Comparison of ENCODE assay signal across 1 cellular context in the genomic region with DNA sequence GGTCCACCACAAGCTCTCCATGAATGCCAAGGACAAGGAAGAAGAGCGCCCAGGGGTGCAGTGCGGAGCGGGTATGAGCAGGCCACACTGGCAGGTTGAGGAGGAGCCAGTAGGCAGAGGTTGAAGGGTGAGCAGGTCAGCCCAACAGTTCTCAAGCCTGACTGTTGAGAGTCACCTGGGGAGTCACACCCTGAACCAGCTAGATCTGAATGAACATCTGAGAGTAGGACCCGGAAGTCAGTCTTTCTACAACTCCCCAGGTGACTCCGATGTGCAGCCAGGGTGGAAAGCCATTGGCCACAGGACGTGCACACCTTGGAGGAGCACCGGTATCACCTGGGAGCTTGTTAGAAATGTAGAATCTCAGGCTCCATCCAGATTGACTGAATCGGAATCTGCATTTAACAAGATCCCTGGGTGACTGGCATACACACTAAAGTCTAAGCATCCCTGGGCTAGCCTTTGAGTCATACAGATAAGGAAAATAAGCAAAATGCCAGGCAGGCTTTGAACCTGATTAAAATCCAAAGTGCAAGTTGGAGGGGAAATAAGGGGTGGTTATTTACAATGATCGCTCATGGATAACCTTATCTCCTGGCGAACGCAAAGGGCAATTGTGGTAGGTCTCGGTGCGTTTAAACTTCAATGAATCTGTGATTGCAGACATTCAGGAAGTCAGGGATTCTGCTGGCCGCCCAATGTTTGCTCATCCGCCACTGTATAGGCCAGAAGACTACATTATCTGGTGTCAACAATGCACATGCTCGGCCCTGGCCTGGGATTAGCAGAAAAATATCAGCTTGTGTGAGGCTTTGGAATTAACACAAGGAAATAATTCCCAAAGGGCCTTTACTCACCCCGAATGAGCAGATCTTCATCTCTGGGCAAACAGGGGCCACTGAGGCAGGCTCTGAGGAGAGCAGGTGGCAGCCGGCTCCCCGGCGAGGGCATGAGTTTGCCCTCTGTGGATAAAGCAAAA.
TF ChIP-seq lines count a peak whose summit lies in the region.

No MANE protein-coding gene starts in this region.

TF ChIP-seq in HepG2, 621 proteins besides CTCF, POLR2A, EP300 and RAD21 (continued from another document):
- TF ChIP-seq SCMH1 (CRISPR knock-in tag; IDR thresholded peaks at IDR 0.05; ENCODE audit: borderline replicate concordance) (no peak), MEIS2 (CRISPR knock-in tag; IDR thresholded peaks at IDR 0.05) (peak; percentile 81), SMC3 (IDR thresholded peaks at IDR 0.05; ENCODE audit: low read length) (no peak), THYN1 (CRISPR knock-in tag; IDR thresholded peaks at IDR 0.05; ENCODE audit: borderline replicate concordance, low read depth) (0 out of 2 replicates have a peak, but pooled peaks have one; percentile 65), PCBP1 (IDR thresholded peaks at IDR 0.05; ENCODE audit: borderline replicate concordance, low read depth, low read length) (no peak), WIZ (CRISPR knock-in tag; IDR thresholded peaks at IDR 0.05) (0 out of 2 replicates have a peak, but pooled peaks have one; percentile 27), PHF8 (CRISPR knock-in tag; IDR thresholded peaks at IDR 0.05) (peak; percentile 21; the same call in 1 of the 2 replicates), RARA (CRISPR knock-in tag; IDR thresholded peaks at IDR 0.05) (peak; percentile 73; the same call in 1 of the 2 replicates), ZBTB20 (CRISPR knock-in tag; IDR thresholded peaks at IDR 0.05; ENCODE audit: borderline replicate concordance, low read depth) (peak; percentile 98), KAT2B (IDR thresholded peaks at IDR 0.05; ENCODE audit: borderline replicate concordance, low read depth, low read length) (no peak), NFKBIZ (CRISPR knock-in tag; IDR thresholded peaks at IDR 0.05) (peak; percentile 70; the same call in 1 of the 2 replicates), TEAD3 (CRISPR knock-in tag; optimal IDR thresholded peaks at IDR 0.05; ENCODE audit: borderline replicate concordance) (peak; percentile 85), ZNF780A (CRISPR knock-in tag; IDR thresholded peaks at IDR 0.05) (no peak; the same call in 1 of the 2 replicates), ZNF788 (CRISPR knock-in tag; IDR thresholded peaks at IDR 0.05; ENCODE audit: borderline replicate concordance) (peak; percentile 82; the same call in 1 of the 2 replicates), ARNTL (CRISPR knock-in tag; IDR thresholded peaks at IDR 0.05) (peak; percentile 75), RBFOX2 (IDR thresholded peaks at IDR 0.05; ENCODE audit: low read depth, low read length) (no peak; the same call in 1 of the 2 replicates), ZNF546 (CRISPR knock-in tag; conservative IDR thresholded peaks at IDR 0.05) (0 out of 2 replicates have a peak, but pooled peaks have one; percentile 26), DRAP1 (CRISPR knock-in tag; IDR thresholded peaks at IDR 0.05) (peak; percentile 34; the same call in 1 of the 2 replicates), GABPA (IDR thresholded peaks at IDR 0.05; ENCODE audit: low read depth, low read length) (no peak), GABPA (CRISPR knock-in tag; IDR thresholded peaks at IDR 0.05; ENCODE audit: low read depth) (peak; percentile 65), ZNF619 (CRISPR knock-in tag; IDR thresholded peaks at IDR 0.05) (no peak), TBP (CRISPR knock-in tag; IDR thresholded peaks at IDR 0.05) (no peak), ZNF703 (CRISPR knock-in tag; IDR thresholded peaks at IDR 0.05; ENCODE audit: borderline replicate concordance) (peak; percentile 79; the same call in 1 of the 2 replicates), MAFG (CRISPR knock-in tag; IDR thresholded peaks at IDR 0.05) (no peak), ZNF598 (CRISPR knock-in tag; IDR thresholded peaks at IDR 0.05; ENCODE audit: borderline replicate concordance) (0 out of 2 replicates have a peak, but pooled peaks have one; percentile 8), JUND (CRISPR knock-in tag; IDR thresholded peaks at IDR 0.05) (peak; percentile 43; the same call in 1 of the 2 replicates)
- TF ChIP-seq, protein P1, sequence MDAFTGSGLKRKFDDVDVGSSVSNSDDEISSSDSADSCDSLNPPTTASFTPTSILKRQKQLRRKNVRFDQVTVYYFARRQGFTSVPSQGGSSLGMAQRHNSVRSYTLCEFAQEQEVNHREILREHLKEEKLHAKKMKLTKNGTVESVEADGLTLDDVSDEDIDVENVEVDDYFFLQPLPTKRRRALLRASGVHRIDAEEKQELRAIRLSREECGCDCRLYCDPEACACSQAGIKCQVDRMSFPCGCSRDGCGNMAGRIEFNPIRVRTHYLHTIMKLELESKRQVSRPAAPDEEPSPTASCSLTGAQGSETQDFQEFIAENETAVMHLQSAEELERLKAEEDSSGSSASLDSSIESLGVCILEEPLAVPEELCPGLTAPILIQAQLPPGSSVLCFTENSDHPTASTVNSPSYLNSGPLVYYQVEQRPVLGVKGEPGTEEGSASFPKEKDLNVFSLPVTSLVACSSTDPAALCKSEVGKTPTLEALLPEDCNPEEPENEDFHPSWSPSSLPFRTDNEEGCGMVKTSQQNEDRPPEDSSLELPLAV (CRISPR knock-in tag; conservative IDR thresholded peaks at IDR 0.05; ENCODE audit: low read depth) = no peak
- TF ChIP-seq, protein P2, sequence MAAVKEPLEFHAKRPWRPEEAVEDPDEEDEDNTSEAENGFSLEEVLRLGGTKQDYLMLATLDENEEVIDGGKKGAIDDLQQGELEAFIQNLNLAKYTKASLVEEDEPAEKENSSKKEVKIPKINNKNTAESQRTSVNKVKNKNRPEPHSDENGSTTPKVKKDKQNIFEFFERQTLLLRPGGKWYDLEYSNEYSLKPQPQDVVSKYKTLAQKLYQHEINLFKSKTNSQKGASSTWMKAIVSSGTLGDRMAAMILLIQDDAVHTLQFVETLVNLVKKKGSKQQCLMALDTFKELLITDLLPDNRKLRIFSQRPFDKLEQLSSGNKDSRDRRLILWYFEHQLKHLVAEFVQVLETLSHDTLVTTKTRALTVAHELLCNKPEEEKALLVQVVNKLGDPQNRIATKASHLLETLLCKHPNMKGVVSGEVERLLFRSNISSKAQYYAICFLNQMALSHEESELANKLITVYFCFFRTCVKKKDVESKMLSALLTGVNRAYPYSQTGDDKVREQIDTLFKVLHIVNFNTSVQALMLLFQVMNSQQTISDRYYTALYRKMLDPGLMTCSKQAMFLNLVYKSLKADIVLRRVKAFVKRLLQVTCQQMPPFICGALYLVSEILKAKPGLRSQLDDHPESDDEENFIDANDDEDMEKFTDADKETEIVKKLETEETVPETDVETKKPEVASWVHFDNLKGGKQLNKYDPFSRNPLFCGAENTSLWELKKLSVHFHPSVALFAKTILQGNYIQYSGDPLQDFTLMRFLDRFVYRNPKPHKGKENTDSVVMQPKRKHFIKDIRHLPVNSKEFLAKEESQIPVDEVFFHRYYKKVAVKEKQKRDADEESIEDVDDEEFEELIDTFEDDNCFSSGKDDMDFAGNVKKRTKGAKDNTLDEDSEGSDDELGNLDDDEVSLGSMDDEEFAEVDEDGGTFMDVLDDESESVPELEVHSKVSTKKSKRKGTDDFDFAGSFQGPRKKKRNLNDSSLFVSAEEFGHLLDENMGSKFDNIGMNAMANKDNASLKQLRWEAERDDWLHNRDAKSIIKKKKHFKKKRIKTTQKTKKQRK (IDR thresholded peaks at IDR 0.05; ENCODE audit: low read length) = no peak
- TF ChIP-seq, protein P3, sequence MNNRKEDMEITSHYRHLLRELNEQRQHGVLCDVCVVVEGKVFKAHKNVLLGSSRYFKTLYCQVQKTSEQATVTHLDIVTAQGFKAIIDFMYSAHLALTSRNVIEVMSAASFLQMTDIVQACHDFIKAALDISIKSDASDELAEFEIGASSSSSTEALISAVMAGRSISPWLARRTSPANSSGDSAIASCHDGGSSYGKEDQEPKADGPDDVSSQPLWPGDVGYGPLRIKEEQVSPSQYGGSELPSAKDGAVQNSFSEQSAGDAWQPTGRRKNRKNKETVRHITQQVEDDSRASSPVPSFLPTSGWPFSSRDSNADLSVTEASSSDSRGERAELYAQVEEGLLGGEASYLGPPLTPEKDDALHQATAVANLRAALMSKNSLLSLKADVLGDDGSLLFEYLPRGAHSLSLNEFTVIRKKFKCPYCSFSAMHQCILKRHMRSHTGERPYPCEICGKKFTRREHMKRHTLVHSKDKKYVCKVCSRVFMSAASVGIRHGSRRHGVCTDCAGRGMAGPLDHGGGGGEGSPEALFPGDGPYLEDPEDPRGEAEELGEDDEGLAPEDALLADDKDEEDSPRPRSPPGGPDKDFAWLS (CRISPR knock-in tag; IDR thresholded peaks at IDR 0.05; ENCODE audit: borderline replicate concordance) = no peak
- TF ChIP-seq, protein P4, sequence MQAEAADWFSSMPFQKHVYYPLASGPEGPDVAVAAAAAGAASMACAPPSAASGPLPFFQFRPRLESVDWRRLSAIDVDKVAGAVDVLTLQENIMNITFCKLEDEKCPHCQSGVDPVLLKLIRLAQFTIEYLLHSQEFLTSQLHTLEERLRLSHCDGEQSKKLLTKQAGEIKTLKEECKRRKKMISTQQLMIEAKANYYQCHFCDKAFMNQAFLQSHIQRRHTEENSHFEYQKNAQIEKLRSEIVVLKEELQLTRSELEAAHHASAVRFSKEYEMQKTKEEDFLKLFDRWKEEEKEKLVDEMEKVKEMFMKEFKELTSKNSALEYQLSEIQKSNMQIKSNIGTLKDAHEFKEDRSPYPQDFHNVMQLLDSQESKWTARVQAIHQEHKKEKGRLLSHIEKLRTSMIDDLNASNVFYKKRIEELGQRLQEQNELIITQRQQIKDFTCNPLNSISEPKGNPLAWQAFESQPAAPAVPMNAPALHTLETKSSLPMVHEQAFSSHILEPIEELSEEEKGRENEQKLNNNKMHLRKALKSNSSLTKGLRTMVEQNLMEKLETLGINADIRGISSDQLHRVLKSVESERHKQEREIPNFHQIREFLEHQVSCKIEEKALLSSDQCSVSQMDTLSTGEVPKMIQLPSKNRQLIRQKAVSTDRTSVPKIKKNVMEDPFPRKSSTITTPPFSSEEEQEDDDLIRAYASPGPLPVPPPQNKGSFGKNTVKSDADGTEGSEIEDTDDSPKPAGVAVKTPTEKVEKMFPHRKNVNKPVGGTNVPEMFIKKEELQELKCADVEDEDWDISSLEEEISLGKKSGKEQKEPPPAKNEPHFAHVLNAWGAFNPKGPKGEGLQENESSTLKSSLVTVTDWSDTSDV (CRISPR knock-in tag; IDR thresholded peaks at IDR 0.05) = no peak
- TF ChIP-seq, protein P5, sequence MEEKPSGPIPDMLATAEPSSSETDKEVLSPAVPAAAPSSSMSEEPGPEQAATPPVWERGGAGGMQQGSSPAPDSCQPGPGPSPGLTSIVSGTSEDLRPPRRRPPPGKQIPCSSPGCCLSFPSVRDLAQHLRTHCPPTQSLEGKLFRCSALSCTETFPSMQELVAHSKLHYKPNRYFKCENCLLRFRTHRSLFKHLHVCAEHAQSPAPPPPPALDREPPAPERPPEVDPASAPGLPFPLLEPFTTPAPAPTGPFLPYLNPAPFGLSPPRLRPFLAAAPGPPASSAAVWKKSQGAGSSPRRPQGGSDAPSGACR (CRISPR knock-in tag; IDR thresholded peaks at IDR 0.05) = peak; percentile 70; the same call in 1 of the 2 replicates
